ENCODE assay signal across 8 cellular contexts in the genomic region with DNA sequence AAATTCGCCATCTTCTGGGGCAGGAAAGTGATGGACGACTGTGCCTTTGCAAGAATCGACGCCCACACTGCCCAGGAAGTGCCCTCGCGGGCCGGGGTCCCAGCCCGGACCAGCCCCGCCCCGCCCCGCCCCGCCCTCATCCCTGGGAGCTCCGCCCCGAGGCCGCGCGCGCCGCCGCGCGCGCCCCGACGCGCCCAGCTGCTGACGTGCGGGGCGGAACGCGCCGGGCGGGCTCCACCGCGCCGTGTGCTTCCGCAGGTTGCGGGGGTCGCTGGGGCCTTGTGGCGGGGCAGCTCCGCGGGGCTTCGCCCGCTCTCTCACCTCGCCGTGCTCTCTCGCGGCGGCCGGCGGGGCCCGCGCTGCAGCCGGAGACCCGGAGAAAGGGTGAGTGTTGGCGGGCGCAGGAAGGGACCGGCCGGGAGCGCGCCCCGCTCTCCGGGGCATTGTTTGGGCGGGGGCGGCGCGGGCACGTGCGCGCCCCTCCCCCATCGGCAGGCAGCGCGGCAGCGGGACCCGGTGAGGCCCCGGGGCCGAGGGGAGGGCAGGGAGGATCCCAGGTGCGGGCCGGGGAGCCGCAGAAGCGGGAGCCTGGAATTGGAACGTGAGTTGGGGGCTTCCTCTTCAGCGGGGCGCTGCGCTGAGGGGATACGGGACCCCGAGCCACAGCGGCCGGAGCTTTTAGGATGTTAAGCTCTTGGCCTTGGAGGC. TPM values are rescaled to one million over a fixed set of nuclear protein-coding genes. Genes with fewer than 3 reads are reported as not detected.
DNase-seq lines count a peak whose midpoint lies in the region; ATAC-seq and TF ChIP-seq lines count a peak whose summit lies in the region.

A gene (plus strand): TSS at position 188 of the 708 bp plus-strand sequence. CDS start 17,366 bp downstream, outside the sequence.

- H3K4me3 ChIP-seq in BLaER1, result peak within 1 kb of the TSS; percentile 99

- peak within 1 kb of the TSS; percentile 92 for H3K27ac Mint-ChIP-seq in activated CD8-positive, alpha-beta T cell treated with anti-CD3 and anti-CD28 coated beads for 36 hours

- H3K9me3 ChIP-seq in BLaER1, result no peaks in the 10 kb centered on the region

- CTCF ChIA-PET in activated CD8-positive, alpha-beta T cell treated with anti-CD3 and anti-CD28 coated beads for 36 hours (lab: Charles Lee), result interaction anchor here (1.0 to 2.7 kb wide), 5 partner anchors 61 to 228 kb away, joined by 3 to 15 read pairs (median 6); a partner anchor contains a TSS

- DNase-seq in NCI-H82 (lab: John Stamatoyannopoulos, UW), result peak; percentile 87
- DNase-seq in activated CD8-positive, alpha-beta T cell treated with anti-CD3 and anti-CD28 coated beads for 36 hours, result peak; percentile 89
- peak; percentile 50 for DNase-seq in effector CD8-positive, alpha-beta T cell (lab: John Stamatoyannopoulos, UW)
- peak; percentile 70 for DNase-seq in medulla oblongata (ENCODE audit: extremely low spot score)
- peak; percentile 70 to 79 (median 73) for DNase-seq in stimulated activated CD4-positive, alpha-beta T cell treated with anti-CD3 and anti-CD28 coated beads, TNF-alpha, amount 100 ng/mL, for 48 hours (ENCODE audit: low read depth in 3 of 3)

- intact Hi-C loops in activated CD8-positive, alpha-beta T cell treated with anti-CD3 and anti-CD28 coated beads for 36 hours (cut with micrococcal nuclease), result no loop called here

- no peak for TF ChIP-seq CTCF in activated CD8-positive, alpha-beta T cell treated with anti-CD3 and anti-CD28 coated beads for 36 hours (IDR thresholded peaks at IDR 0.05)

- no peaks in the 10 kb centered on the region for H3K27me3 ChIP-seq in BLaER1

- H3K9me3 Mint-ChIP-seq in activated CD8-positive, alpha-beta T cell treated with anti-CD3 and anti-CD28 coated beads for 36 hours, result no peaks in the 10 kb centered on the region

- POLR2A ChIA-PET in activated CD8-positive, alpha-beta T cell treated with anti-CD3 and anti-CD28 coated beads for 36 hours (lab: Charles Lee), result interaction anchor here (0.5 to 4.9 kb wide), 19 partner anchors 10 to 604 kb away, joined by 3 to 42 read pairs (median 4); a partner anchor contains a TSS

- H3K4me1 Mint-ChIP-seq in activated CD8-positive, alpha-beta T cell treated with anti-CD3 and anti-CD28 coated beads for 36 hours (ENCODE audit: low read depth), result peaks cover 31% of the 10 kb centered on the region

- peak; percentile 87 for TF ChIP-seq POLR2A in GM19193 (IDR thresholded peaks at IDR 0.05; ENCODE audit: extremely low read depth, insufficient read depth, insufficient read length)

- peaks cover 26% of the 10 kb centered on the region for H3K36me3 Mint-ChIP-seq in activated CD8-positive, alpha-beta T cell treated with anti-CD3 and anti-CD28 coated beads for 36 hours (ENCODE audit: low read depth)

- no peaks in the 10 kb centered on the region for H3K27me3 Mint-ChIP-seq in activated CD8-positive, alpha-beta T cell treated with anti-CD3 and anti-CD28 coated beads for 36 hours

- H3K27ac ChIP-seq in BLaER1, result peak within 1 kb of the TSS; percentile 98

- peak within 1 kb of the TSS; percentile 93 for H3K4me3 Mint-ChIP-seq in activated CD8-positive, alpha-beta T cell treated with anti-CD3 and anti-CD28 coated beads for 36 hours

- peaks cover 42% of the 10 kb centered on the region for H3K4me1 ChIP-seq in BLaER1

- H4K20me1 ChIP-seq in BLaER1, result peaks cover 44% of the 10 kb centered on the region

- peaks cover 17% of the 10 kb centered on the region for H3K36me3 ChIP-seq in BLaER1

- H3K4me2 ChIP-seq in BLaER1, result peak within 1 kb of the TSS; percentile 72

- ATAC-seq in HG03354 (IDR thresholded peaks at IDR 0.05; ENCODE audit: poor library complexity, severe bottlenecking, unreplicated experiment), result peak; percentile 81
- ATAC-seq in activated CD8-positive, alpha-beta T cell treated with anti-CD3 and anti-CD28 coated beads for 36 hours, result peak; percentile 85

- peak within 1 kb of the TSS; percentile 99 for H3K9ac ChIP-seq in BLaER1

RNA-seq across cellular contexts. Expression of the gene that starts here (rescaled TPM):
- total RNA-seq in activated CD8-positive, alpha-beta T cell treated with anti-CD3 and anti-CD28 coated beads for 36 hours, result 10 to 100 TPM; 65.0 to 67.7 TPM

Comparison
In these comparisons a context has a peak if more than half of its experiments do, and no peak if none do; other contexts are left out.
1. Peak in every context shown above with its lines: DNase-seq, ATAC-seq, H3K4me3 ChIP-seq and H3K27ac ChIP-seq.